ENCODE assay signal across 13 cellular contexts in the genomic region with DNA sequence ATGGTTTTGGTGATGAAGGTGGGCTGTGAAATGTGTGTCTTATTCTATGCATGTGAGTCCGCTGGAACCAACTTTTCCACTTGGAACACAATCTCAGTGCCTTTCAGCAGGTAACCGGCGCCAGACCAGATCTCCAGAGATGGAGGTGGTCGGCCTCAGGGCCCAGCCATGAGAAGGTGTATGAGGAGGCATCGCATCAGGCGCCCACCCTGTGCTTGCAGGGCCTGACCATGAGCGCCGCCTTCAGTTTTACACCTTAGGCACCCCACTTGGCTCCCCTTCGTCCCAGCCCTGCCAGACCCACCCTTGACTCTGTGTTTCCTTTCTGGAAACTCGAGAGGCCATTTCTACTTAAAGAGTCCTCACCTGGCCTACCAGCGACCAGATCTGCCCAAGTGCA. TPM values are rescaled to one million over a fixed set of nuclear protein-coding genes. Genes with fewer than 3 reads are reported as not detected.
DNase-seq lines count a peak whose midpoint lies in the region; ATAC-seq and TF ChIP-seq lines count a peak whose summit lies in the region.
"Had no signal": no experiment of that assay in that cellular context is flagged by ENCODE, and none has a peak within 500 bp of the region (broad histone marks: within the 10 kb centered on the region; RNA-seq: fewer than 3 reads in every experiment).

No MANE protein-coding gene starts in this region.

- H3K9me3 Mint-ChIP-seq in CD4-positive, alpha-beta memory T cell: peaks cover 0 to 9% (median 4%) of the 10 kb centered on the region in 8 donors
- peaks cover 13% of the 10 kb centered on the region; the same call in 1 of the 2 replicates for H3K9me3 Mint-ChIP-seq in WTC11

- H3K4me1 Mint-ChIP-seq in CD4-positive, alpha-beta memory T cell: peaks cover 2 to 16% (median 8%) of the 10 kb centered on the region in 4 donors
- H3K4me1 Mint-ChIP-seq in WTC11: peaks cover 12% of the 10 kb centered on the region

- H3K9me3 ChIP-seq in CD4-positive, alpha-beta memory T cell (ENCODE audit: control insufficient read depth in 1 of 2, low read length in 2 of 2): no peaks in the 10 kb centered on the region
- H3K9me3 ChIP-seq in sigmoid colon (no peaks in the 10 kb centered on the region), SK-N-SH (no peaks in the 10 kb centered on the region)

- ATAC-seq in WTC11: no peak
- no peak for ATAC-seq in foreskin keratinocyte
- no peak for ATAC-seq in HG03139 (IDR thresholded peaks at IDR 0.05; ENCODE audit: unreplicated experiment)

- H3F3A ChIP-seq in SK-N-SH (replicated peaks; ENCODE audit: insufficient read depth): peaks cover 7% of the 10 kb centered on the region

- no peaks in the 10 kb centered on the region for H3K79me2 ChIP-seq in SK-N-SH (ENCODE audit: insufficient read depth)

- DNase-seq in CD4-positive, alpha-beta memory T cell: no peak
- DNase-seq in WTC11 (ENCODE audit: low spot score) (no peak), foreskin keratinocyte (no peak), sigmoid colon (no peak), OCI-M1 (lab: John Stamatoyannopoulos, UW) (no peak), NCI-H1694 (lab: John Stamatoyannopoulos, UW) (no peak), SK-N-SH (no peak)
- DNase-seq: central memory CD4-positive, alpha-beta T cell; islet precursor cell; NCI-H2029; nucleus accumbens; T-helper 9 cell had no signal

- TF ChIP-seq CTCF in WTC11 (IDR thresholded peaks at IDR 0.05) (no peak), foreskin keratinocyte (conservative IDR thresholded peaks at IDR 0.05) (no peak), sigmoid colon (IDR thresholded peaks at IDR 0.05) (no peak), SK-N-SH (IDR thresholded peaks at IDR 0.05) (no peak)

- H3K4me3 Mint-ChIP-seq in CD4-positive, alpha-beta memory T cell: peak overlapping the region in 5 of 8 donors; percentile 6 to 92 (median 83)
- H3K4me3 Mint-ChIP-seq in WTC11: peak overlapping the region; percentile 68; the same call in 1 of the 2 replicates

- no peaks in the 10 kb centered on the region for H3K36me3 ChIP-seq in CD4-positive, alpha-beta memory T cell (ENCODE audit: insufficient read depth, low read length)
- H3K36me3 ChIP-seq in sigmoid colon: no peaks in the 10 kb centered on the region
- no peaks in the 10 kb centered on the region for H3K36me3 ChIP-seq in SK-N-SH (replicated peaks in 1 of 2; ENCODE audit: control insufficient read depth in 1 of 2, insufficient read depth in 2 of 2, low read length in 1 of 2)

- TF ChIP-seq EP300 in sigmoid colon (IDR thresholded peaks at IDR 0.05) (no peak), SK-N-SH (IDR thresholded peaks at IDR 0.05; ENCODE audit: borderline replicate concordance in 1 of 2, low read depth in 1 of 2, low read length in 1 of 2) (no peak)

- no peak for TF ChIP-seq POLR2A in sigmoid colon (IDR thresholded peaks at IDR 0.05)

- H4K20me1 ChIP-seq in SK-N-SH (ENCODE audit: insufficient read depth): no peaks in the 10 kb centered on the region

- H3K9me2 ChIP-seq in SK-N-SH: no peaks in the 10 kb centered on the region

- peaks cover 0 to 3% of the 10 kb centered on the region in 2 donors for H3K36me3 Mint-ChIP-seq in CD4-positive, alpha-beta memory T cell
- H3K36me3 Mint-ChIP-seq in WTC11: no peaks in the 10 kb centered on the region; the same call in 1 of the 2 replicates

- H3K4me3 ChIP-seq in CD4-positive, alpha-beta memory T cell (ENCODE audit: low read length in 2 of 2): no peak overlapping the region
- H3K4me3 ChIP-seq in sigmoid colon (no peak overlapping the region), SK-N-SH (ENCODE audit: low read depth in 2 of 2, low read length in 1 of 2) (no peak overlapping the region)

- H3K9ac ChIP-seq in SK-N-SH: no peak overlapping the region

- H3K4me1 ChIP-seq in CD4-positive, alpha-beta memory T cell (ENCODE audit: insufficient read depth, low read length): peaks cover 11% of the 10 kb centered on the region
- H3K4me1 ChIP-seq in foreskin keratinocyte (no peaks in the 10 kb centered on the region), sigmoid colon (peaks cover 0 to 29% (median 11%) of the 10 kb centered on the region in 4 donors), SK-N-SH (ENCODE audit: control insufficient read depth in 1 of 2, insufficient read depth in 2 of 2, low read depth in 1 of 2, low read length in 1 of 2) (peaks cover 0 to 16% of the 10 kb centered on the region in 2 experiments; a peak in 1 of 4 replicates)

- intact Hi-C loops in CD4-positive, alpha-beta memory T cell (cut with micrococcal nuclease): loop anchor here (1.0 to 5.0 kb wide), 8 partner anchors 48 to 728 kb away; a partner anchor contains a TSS
- intact Hi-C loops in sigmoid colon (cut with DNase I): loop anchor here (1.0 to 10.0 kb wide), 4 partner anchors 47 to 295 kb away; a partner anchor contains a TSS

- no peak for TF ChIP-seq RAD21 in SK-N-SH (IDR thresholded peaks at IDR 0.05; ENCODE audit: low read length)

- POLR2A ChIA-PET in CD4-positive, alpha-beta memory T cell (lab: Charles Lee; ENCODE audit: partially characterized antibody): interaction anchor here (3.4 kb wide), 1 partner anchor 49 kb away, joined by 17 read pairs; a partner anchor contains a TSS
- POLR2A ChIA-PET in WTC11 (lab: Charles Lee) (no interaction called here), SK-N-SH (lab: Yijun Ruan, JAX) (interaction anchor here (1.6 to 2.8 kb wide), 2 partner anchors 48 to 231 kb away, joined by 4 to 17 read pairs; a partner anchor contains a TSS)

- no peak overlapping the region for H2AFZ ChIP-seq in SK-N-SH (ENCODE audit: low read depth)

- CTCF ChIA-PET in CD4-positive, alpha-beta memory T cell (lab: Charles Lee; ENCODE audit: partially characterized antibody): no interaction called here
- CTCF ChIA-PET in WTC11 (lab: Charles Lee) (interaction anchor here (1.9 to 2.6 kb wide), 2 partner anchors 104 to 105 kb away, joined by 9 read pairs; no protein-coding TSS in a partner anchor), SK-N-SH (lab: Yijun Ruan, JAX) (interaction anchor here (4.9 kb wide), 1 partner anchor 82 kb away, joined by 22 read pairs; no protein-coding TSS in a partner anchor)

- H3K27me3 ChIP-seq in CD4-positive, alpha-beta memory T cell (ENCODE audit: insufficient read depth, low read length): no peaks in the 10 kb centered on the region
- no peaks in the 10 kb centered on the region for H3K27me3 ChIP-seq in foreskin keratinocyte
- no peaks in the 10 kb centered on the region for H3K27me3 ChIP-seq in sigmoid colon
- H3K27me3 ChIP-seq in SK-N-SH (ENCODE audit: insufficient read depth): no peaks in the 10 kb centered on the region

- H3K27ac Mint-ChIP-seq in CD4-positive, alpha-beta memory T cell: peak overlapping the region; percentile 81 to 100 (median 99)
- 0 out of 2 replicates have a peak overlapping the region, but pooled peaks have one; percentile 98 for H3K27ac Mint-ChIP-seq in WTC11

- no peak overlapping the region for H3K27ac ChIP-seq in CD4-positive, alpha-beta memory T cell (ENCODE audit: low read depth, low read length)
- H3K27ac ChIP-seq in foreskin keratinocyte: peak overlapping the region; percentile 96
- H3K27ac ChIP-seq in sigmoid colon: peak overlapping the region; percentile 86 to 91 (median 88)
- no peak overlapping the region for H3K27ac ChIP-seq in SK-N-SH (ENCODE audit: low read depth in 2 of 2, low read length in 1 of 2)

- H3K27me3 Mint-ChIP-seq in CD4-positive, alpha-beta memory T cell: no peaks in the 10 kb centered on the region
- H3K27me3 Mint-ChIP-seq in WTC11 (ENCODE audit: low read depth): peaks cover 21% of the 10 kb centered on the region

- whole genome bisulfite sequencing in sigmoid colon, 2 donors: 92 to 95% methylated on average over 11 of the region's 11 CpGs
- WGBS in SK-N-SH (ENCODE audit: low lambda C conversion rate): 96% methylated on average over 8 of the region's 11 CpGs

- no peak overlapping the region for H3K4me2 ChIP-seq in SK-N-SH

TF ChIP-seq in WTC11, 78 proteins besides CTCF, POLR2A, EP300 and RAD21 (continues in another document):
- TF ChIP-seq, protein P1, sequence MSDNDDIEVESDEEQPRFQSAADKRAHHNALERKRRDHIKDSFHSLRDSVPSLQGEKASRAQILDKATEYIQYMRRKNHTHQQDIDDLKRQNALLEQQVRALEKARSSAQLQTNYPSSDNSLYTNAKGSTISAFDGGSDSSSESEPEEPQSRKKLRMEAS (CRISPR knock-in tag; IDR thresholded peaks at IDR 0.05): no peak
- TF ChIP-seq NFATC4 (CRISPR knock-in tag; IDR thresholded peaks at IDR 0.05): no peak
- TF ChIP-seq SP1 (CRISPR knock-in tag; conservative IDR thresholded peaks at IDR 0.05): no peak
- TF ChIP-seq, protein P2, sequence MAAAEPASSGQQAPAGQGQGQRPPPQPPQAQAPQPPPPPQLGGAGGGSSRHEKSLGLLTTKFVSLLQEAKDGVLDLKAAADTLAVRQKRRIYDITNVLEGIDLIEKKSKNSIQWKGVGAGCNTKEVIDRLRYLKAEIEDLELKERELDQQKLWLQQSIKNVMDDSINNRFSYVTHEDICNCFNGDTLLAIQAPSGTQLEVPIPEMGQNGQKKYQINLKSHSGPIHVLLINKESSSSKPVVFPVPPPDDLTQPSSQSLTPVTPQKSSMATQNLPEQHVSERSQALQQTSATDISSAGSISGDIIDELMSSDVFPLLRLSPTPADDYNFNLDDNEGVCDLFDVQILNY (CRISPR knock-in tag; IDR thresholded peaks at IDR 0.05): no peak

TF ChIP-seq in SK-N-SH, 30 proteins besides CTCF, POLR2A, EP300 and RAD21:
- TF ChIP-seq, protein P3, sequence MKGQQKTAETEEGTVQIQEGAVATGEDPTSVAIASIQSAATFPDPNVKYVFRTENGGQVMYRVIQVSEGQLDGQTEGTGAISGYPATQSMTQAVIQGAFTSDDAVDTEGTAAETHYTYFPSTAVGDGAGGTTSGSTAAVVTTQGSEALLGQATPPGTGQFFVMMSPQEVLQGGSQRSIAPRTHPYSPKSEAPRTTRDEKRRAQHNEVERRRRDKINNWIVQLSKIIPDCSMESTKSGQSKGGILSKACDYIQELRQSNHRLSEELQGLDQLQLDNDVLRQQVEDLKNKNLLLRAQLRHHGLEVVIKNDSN (IDR thresholded peaks at IDR 0.05; ENCODE audit: borderline replicate concordance, low read depth): no peak
- TF ChIP-seq SIN3A (IDR thresholded peaks at IDR 0.05; ENCODE audit: borderline replicate concordance, low read depth, low read length) (no peak), GATA2 (CRISPR knock-in tag; IDR thresholded peaks at IDR 0.05) (no peak), TAF1 (IDR thresholded peaks at IDR 0.05; ENCODE audit: borderline replicate concordance, low read depth, low read length) (no peak)

RNA-seq across cellular contexts. Expression of a gene that starts 48.6 kb away (rescaled TPM):
- 1 to 10 TPM; 2.7 to 3.1 TPM for total RNA-seq in CD4-positive, alpha-beta memory T cell
- under 1 TPM in 1 of 2 donors, not detected in 1; 0.09 TPM for polyA plus RNA-seq in CD4-positive, alpha-beta memory T cell
- total RNA-seq in WTC11 (2021) (12.5 to 19.4 TPM (median 14.6 TPM) in 3 replicates), foreskin keratinocyte (3.3 and 5.4 TPM in 2 replicates), sigmoid colon (10 to 100 TPM in 2 of 4 donors, 1 to 10 TPM in 2; 3.2 to 32.0 (median 11.8) TPM)
- polyA plus RNA-seq in foreskin keratinocyte (3.3 and 4.8 TPM in 2 replicates), sigmoid colon (100 to 1,000 TPM in 1 of 3 donors, 10 to 100 TPM in 2; 29.4 to 162 (median 37.8) TPM), SK-N-SH (2012; rRNA removed) (29.7 TPM in 2 replicates)
- polyA plus RNA-seq in SK-N-SH (2012; cell fraction: cytosol; rRNA removed): 16.4 and 25.6 TPM in 2 replicates
- 75.2 and 130 TPM in 2 replicates for polyA plus RNA-seq in SK-N-SH (2012; cell fraction: nucleus; rRNA removed)

Comparison
In these comparisons a context has a peak if more than half of its experiments do, and no peak if none do; other contexts are left out.
1. H3K27ac ChIP-seq: peak in foreskin keratinocyte (single experiment) and sigmoid colon (4 of 4); none in CD4-positive, alpha-beta memory T cell (single experiment) and SK-N-SH (0 of 2).